In the genomic region with DNA sequence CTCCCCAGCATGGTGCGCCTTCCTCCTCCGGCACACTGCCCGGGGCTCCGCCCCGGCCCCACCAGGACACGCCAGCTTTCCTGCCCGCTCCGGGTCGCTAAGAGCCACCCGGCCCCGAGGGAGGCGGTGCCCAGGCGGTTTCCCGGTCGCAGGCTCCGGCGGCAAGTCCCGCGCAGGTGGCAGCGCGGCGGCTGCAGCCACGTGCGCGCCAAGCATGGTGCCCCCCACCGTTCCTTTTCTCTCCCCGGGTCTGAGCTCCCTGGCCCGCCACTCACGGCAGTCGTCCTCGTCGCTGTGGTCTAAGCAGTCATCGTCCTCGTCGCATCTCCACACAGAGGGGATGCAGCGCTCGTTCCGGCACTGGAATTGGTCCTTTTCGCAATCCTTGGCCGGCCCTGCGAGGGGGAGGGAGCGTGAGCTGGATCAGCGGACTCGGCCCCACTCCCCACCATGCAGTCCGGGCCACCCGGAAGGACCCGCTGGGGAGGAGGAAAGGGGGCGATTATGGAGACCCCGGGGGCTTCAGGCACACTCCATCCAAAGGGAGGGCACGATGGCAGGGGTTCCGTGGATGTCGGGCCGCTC, we compare ENCODE assay signal across 8 cellular contexts. TPM values are rescaled to one million over a fixed set of nuclear protein-coding genes. Genes with fewer than 3 reads are reported as not detected.
DNase-seq lines count a peak whose midpoint lies in the region; ATAC-seq and TF ChIP-seq lines count a peak whose summit lies in the region.

No MANE protein-coding gene starts in this region.

- H3K36me3 Mint-ChIP-seq in activated CD8-positive, alpha-beta memory T cell treated with anti-CD3 and anti-CD28 coated beads, Interleukin-2, amount 10 ng/mL, durations not matched to agents 7 days and 5 days: peaks cover 24% of the 10 kb centered on the region
- H3K36me3 Mint-ChIP-seq in H9 (ENCODE audit: insufficient read depth in 1 of 3, low read depth in 3 of 3) (peaks cover 33 to 45% (median 33%) of the 10 kb centered on the region in 3 experiments), progenitor cell of endocrine pancreas (ENCODE audit: insufficient read depth) (no peaks in the 10 kb centered on the region)

- H3K9ac ChIP-seq in H9 (ENCODE audit: extremely low read depth, insufficient read length, low read length): peak overlapping the region; percentile 95

- no peaks in the 10 kb centered on the region for H3K9me3 Mint-ChIP-seq in activated CD8-positive, alpha-beta memory T cell treated with anti-CD3 and anti-CD28 coated beads, Interleukin-2, amount 10 ng/mL, durations not matched to agents 7 days and 5 days (ENCODE audit: low read depth)
- H3K9me3 Mint-ChIP-seq in H9 (peaks cover 0 to 3% of the 10 kb centered on the region in 2 experiments; a peak in 1 of 5 replicates), progenitor cell of endocrine pancreas (ENCODE audit: low read depth) (no peaks in the 10 kb centered on the region)

- H3K27ac Mint-ChIP-seq in activated CD8-positive, alpha-beta memory T cell treated with anti-CD3 and anti-CD28 coated beads, Interleukin-2, amount 10 ng/mL, durations not matched to agents 7 days and 5 days: peak overlapping the region; percentile 98
- H3K27ac Mint-ChIP-seq in H9: peak overlapping the region; percentile 89 to 98 (median 97); a peak in 6 of 7 replicates
- peak overlapping the region; percentile 33 for H3K27ac Mint-ChIP-seq in progenitor cell of endocrine pancreas

- peaks cover 18% of the 10 kb centered on the region; the same call in 1 of the 2 replicates for H3K79me2 ChIP-seq in H9 (ENCODE audit: insufficient read depth, low read length)

- H4K91ac ChIP-seq in H9 (ENCODE audit: insufficient read length, low read depth, low read length): peak overlapping the region; percentile 64

- no peak overlapping the region for H2AK5ac ChIP-seq in H9 (ENCODE audit: insufficient read length, low read length)

- no peaks in the 10 kb centered on the region for H3K27me3 Mint-ChIP-seq in activated CD8-positive, alpha-beta memory T cell treated with anti-CD3 and anti-CD28 coated beads, Interleukin-2, amount 10 ng/mL, durations not matched to agents 7 days and 5 days
- peaks cover 6% of the 10 kb centered on the region for H3K27me3 Mint-ChIP-seq in H9 (ENCODE audit: low read depth)
- peaks cover 70% of the 10 kb centered on the region for H3K27me3 Mint-ChIP-seq in progenitor cell of endocrine pancreas

- H2BK5ac ChIP-seq in H9 (ENCODE audit: insufficient read length, low read length): no peak overlapping the region

- H3K27ac ChIP-seq in H9 (ENCODE audit: insufficient read length, low read depth, low read length): peak overlapping the region; percentile 5

- H4K20me1 ChIP-seq in H9 (ENCODE audit: control insufficient read depth, insufficient read depth, insufficient read length): no peaks in the 10 kb centered on the region

- peaks cover 3% of the 10 kb centered on the region; the same call in 1 of the 2 replicates for H3K4me1 ChIP-seq in H9 (ENCODE audit: insufficient read depth, low read length)

- no peak overlapping the region for H2BK120ac ChIP-seq in H9 (ENCODE audit: low read depth, low read length, poor library complexity, severe bottlenecking)

- H3K18ac ChIP-seq in H9 (ENCODE audit: insufficient read length, low read depth, low read length): peak overlapping the region; percentile 96

- peaks cover 10% of the 10 kb centered on the region for H3K79me1 ChIP-seq in H9 (ENCODE audit: insufficient read depth, low read depth, low read length, poor library complexity, severe bottlenecking)

- no peak overlapping the region for H4K8ac ChIP-seq in H9 (replicated peaks; ENCODE audit: insufficient read length, low read depth, low read length)

- H3K4me3 ChIP-seq in LNCaP clone FGC (ENCODE audit: low read depth, low read length) (peak overlapping the region; percentile 81), foreskin fibroblast (ENCODE audit: low read depth in 1 of 2, low read length in 2 of 2) (peak overlapping the region; percentile 56 to 76)

- peak overlapping the region; percentile 90 for H3K14ac ChIP-seq in H9 (ENCODE audit: insufficient read depth, low read length)

- no peak overlapping the region for H4K5ac ChIP-seq in H9 (ENCODE audit: insufficient read length, low read depth, low read length)

- peak overlapping the region; percentile 64 for H3K4me2 ChIP-seq in H9 (ENCODE audit: insufficient read depth, insufficient read length, low read length)

- H3T11ph ChIP-seq in H9 (ENCODE audit: low read length): no peak overlapping the region

- peaks cover 19% of the 10 kb centered on the region for H3K23me2 ChIP-seq in H9 (ENCODE audit: insufficient read length, low read depth, low read length, poor library complexity, severe bottlenecking)

- no peak overlapping the region for H2BK20ac ChIP-seq in H9 (ENCODE audit: low read depth, low read length, poor library complexity, severe bottlenecking)

- H2BK12ac ChIP-seq in H9 (ENCODE audit: insufficient read length, low read depth, low read length): no peak overlapping the region

- H2BK15ac ChIP-seq in H9 (ENCODE audit: low read depth, low read length): no peak overlapping the region; the same call in 1 of the 2 replicates

- peaks cover 46% of the 10 kb centered on the region for H3K4me1 Mint-ChIP-seq in activated CD8-positive, alpha-beta memory T cell treated with anti-CD3 and anti-CD28 coated beads, Interleukin-2, amount 10 ng/mL, durations not matched to agents 7 days and 5 days
- H3K4me1 Mint-ChIP-seq in H9 (peaks cover 30 to 35% of the 10 kb centered on the region in 2 experiments), progenitor cell of endocrine pancreas (ENCODE audit: low read depth) (peaks cover 9% of the 10 kb centered on the region)

- H2AFZ ChIP-seq in H9 (ENCODE audit: low read length): no peak overlapping the region

- no CpG with 5 or more reads among the region's 53 CpGs for WGBS in H9 (ENCODE audit: extremely low coverage, insufficient read length, low lambda C conversion rate)

- H3K27me3 ChIP-seq in H9 (ENCODE audit: insufficient read depth, low read length): no peaks in the 10 kb centered on the region

- no peak overlapping the region for H3K56ac ChIP-seq in H9 (ENCODE audit: insufficient read length, low read depth, low read length)

- no peak for DNase-seq in activated CD8-positive, alpha-beta memory T cell treated with anti-CD3 and anti-CD28 coated beads, Interleukin-2, amount 10 ng/mL, durations not matched to agents 7 days and 5 days
- DNase-seq in activated CD8-positive, alpha-beta memory T cell treated with anti-CD3 and anti-CD28 coated beads, Interleukin-2, amount 50 U/mL, for 48 hours: no peak
- DNase-seq in H9 (peak; percentile 49), LNCaP clone FGC (ENCODE audit: low read depth) (peak; percentile 14), foreskin fibroblast (peak; percentile 18 to 63), progenitor cell of endocrine pancreas (ENCODE audit: low spot score, unreplicated experiment) (no peak), DMS114 treated with DMSO at 0.1 percent for 48 hours (lab: John Stamatoyannopoulos, UW; ENCODE audit: unreplicated experiment) (no peak)
- DNase-seq in activated CD4-positive, alpha-beta T cell treated with anti-CD3 and anti-CD28 coated beads, Interleukin-2, amount 50 U/mL, for 4 hours: peak; percentile 20 to 27

- peak overlapping the region; percentile 40 for H3K4ac ChIP-seq in H9 (ENCODE audit: low read depth, low read length)

- CTCF ChIA-PET in activated CD8-positive, alpha-beta memory T cell treated with anti-CD3 and anti-CD28 coated beads, Interleukin-2, amount 10 ng/mL, durations not matched to agents 7 days and 5 days (lab: Charles Lee): interaction anchor here (0.6 to 2.1 kb wide), 7 partner anchors 42 to 648 kb away, joined by 3 to 8 read pairs (median 4); no protein-coding TSS in a partner anchor

- no peaks in the 10 kb centered on the region for H3K9me3 ChIP-seq in H9 (ENCODE audit: control insufficient read depth, low read depth, low read length)

- TF ChIP-seq CTCF in H9 (conservative IDR thresholded peaks at IDR 0.05): no peak
- no peak for TF ChIP-seq CTCF in LNCaP clone FGC (IDR thresholded peaks at IDR 0.05; ENCODE audit: control insufficient read depth, extremely low read depth, insufficient read depth)
- no peak for TF ChIP-seq CTCF in foreskin fibroblast (IDR thresholded peaks at IDR 0.05; ENCODE audit: low read depth, low read length)
- TF ChIP-seq CTCF in progenitor cell of endocrine pancreas (IDR thresholded peaks at IDR 0.05; ENCODE audit: unreplicated experiment): no peak

- peak overlapping the region; percentile 95 for H3K4me3 Mint-ChIP-seq in activated CD8-positive, alpha-beta memory T cell treated with anti-CD3 and anti-CD28 coated beads, Interleukin-2, amount 10 ng/mL, durations not matched to agents 7 days and 5 days
- peak overlapping the region; percentile 90 to 96 for H3K4me3 Mint-ChIP-seq in H9
- H3K4me3 Mint-ChIP-seq in progenitor cell of endocrine pancreas (ENCODE audit: low read depth): peak overlapping the region; percentile 81

- H3K23ac ChIP-seq in H9 (ENCODE audit: insufficient read length, low read depth, low read length): no peak overlapping the region

- peak; percentile 45 for ATAC-seq in activated CD8-positive, alpha-beta memory T cell treated with anti-CD3 and anti-CD28 coated beads, Interleukin-2, amount 10 ng/mL, durations not matched to agents 7 days and 5 days

RNA-seq across cellular contexts. Expression of gene LRP8, which starts 1.2 kb away (rescaled TPM):
- 10 to 100 TPM; 65.1 to 82.5 TPM for total RNA-seq in activated CD8-positive, alpha-beta memory T cell treated with anti-CD3 and anti-CD28 coated beads, Interleukin-2, amount 10 ng/mL, durations not matched to agents 7 days and 5 days
- 69.2 and 78.6 TPM in 2 replicates for total RNA-seq in H9 (2021)
- 4.4 and 5.2 TPM in 2 replicates for total RNA-seq in progenitor cell of endocrine pancreas

Comparison
In these comparisons a context has a peak if more than half of its experiments do, and no peak if none do; other contexts are left out.
1. DNase-seq: peak in H9 (single experiment), LNCaP clone FGC (single experiment), activated CD4-positive, alpha-beta T cell treated with anti-CD3 and anti-CD28 coated beads, Interleukin-2, amount 50 U/mL, for 4 hours (2 of 2) and foreskin fibroblast (2 of 2); none in activated CD8-positive, alpha-beta memory T cell treated with anti-CD3 and anti-CD28 coated beads, Interleukin-2, amount 10 ng/mL, durations not matched to agents 7 days and 5 days (single experiment), activated CD8-positive, alpha-beta memory T cell treated with anti-CD3 and anti-CD28 coated beads, Interleukin-2, amount 50 U/mL, for 48 hours (single experiment), progenitor cell of endocrine pancreas (single experiment) and DMS114 treated with DMSO at 0.1 percent for 48 hours (single experiment).
2. H3K27ac Mint-ChIP-seq: peak in every context shown above with its lines; median percentile 98 in activated CD8-positive, alpha-beta memory T cell treated with anti-CD3 and anti-CD28 coated beads, Interleukin-2, amount 10 ng/mL, durations not matched to agents 7 days and 5 days; 97 in H9; 33 in progenitor cell of endocrine pancreas.
3. RNA of gene LRP8, which starts 1.2 kb away (total RNA-seq): 65.1 to 82.5 TPM in activated CD8-positive, alpha-beta memory T cell treated with anti-CD3 and anti-CD28 coated beads, Interleukin-2, amount 10 ng/mL, durations not matched to agents 7 days and 5 days and 69.2 to 78.6 TPM in H9; 4.4 to 5.2 TPM in progenitor cell of endocrine pancreas; every median in the first group is over 10 times any median in the second.
4. Peak in every context shown above with its lines, with median percentiles within 50 percentile points of each other: H3K4me3 Mint-ChIP-seq.